ENCODE assay signal across 1 cellular context in genomic region chrX:11786862-11787261, GRCh38.
TF ChIP-seq lines count a peak whose summit lies in the region.

No MANE protein-coding gene starts in this region.

TF ChIP-seq in IMR-90, 13 proteins besides CTCF, POLR2A, EP300 and RAD21 (continued from another document):
- TF ChIP-seq ELK1 (IDR thresholded peaks at IDR 0.05; ENCODE audit: borderline replicate concordance, low read depth, low read length), result no peak
